Comparison of ENCODE assay signal across 2 cellular contexts in the genomic region with DNA sequence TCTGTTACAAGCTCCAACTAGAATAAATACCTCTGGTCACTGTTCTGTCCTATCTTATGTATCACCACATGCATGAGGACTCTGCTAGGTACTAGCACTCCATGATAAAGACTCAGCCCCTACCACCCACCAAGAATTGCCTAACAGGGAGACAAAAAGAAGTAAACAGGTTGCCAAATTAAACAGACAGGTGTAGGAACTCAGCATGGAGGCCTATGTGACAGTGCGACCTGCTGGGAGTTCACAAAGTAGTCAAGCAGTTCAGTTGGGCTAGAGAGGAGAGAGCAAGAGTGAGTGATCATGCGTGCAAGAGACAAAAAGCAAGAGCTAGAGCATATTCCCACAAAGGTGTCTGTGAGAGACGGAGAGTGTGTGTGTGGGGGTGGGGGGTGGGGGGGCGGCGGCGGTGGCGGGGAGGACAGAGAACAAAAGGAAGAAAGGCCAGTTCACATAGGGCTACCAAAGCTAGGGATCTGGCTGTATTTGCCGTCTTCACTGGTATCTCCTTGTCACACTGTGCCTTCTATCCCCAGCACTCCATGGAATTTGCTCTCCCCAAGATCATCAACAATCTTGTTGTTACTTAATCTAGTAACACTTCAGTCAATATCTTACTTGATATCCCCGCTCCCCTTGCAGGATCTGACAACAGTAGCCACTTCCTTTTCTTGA.
TF ChIP-seq lines count a peak whose summit lies in the region.

No MANE protein-coding gene starts in this region.

TF ChIP-seq in HEK293, 187 proteins besides CTCF, POLR2A, EP300 and RAD21:
- TF ChIP-seq YY1 (tag by site-specific recombination; IDR thresholded peaks at IDR 0.05) (no peak), ZNF670 (tag by site-specific recombination; IDR thresholded peaks at IDR 0.05; ENCODE audit: low read depth) (no peak), ZNF560 (tag by site-specific recombination; IDR thresholded peaks at IDR 0.05; ENCODE audit: borderline replicate concordance) (no peak), ZNF394 (tag by site-specific recombination; IDR thresholded peaks at IDR 0.05; ENCODE audit: borderline replicate concordance) (no peak), ZNF10 (tag by site-specific recombination; IDR thresholded peaks at IDR 0.05) (no peak), GLIS1 (tag by site-specific recombination; IDR thresholded peaks at IDR 0.05) (peak; percentile 58), ZNF221 (tag by site-specific recombination; IDR thresholded peaks at IDR 0.05; ENCODE audit: borderline replicate concordance) (no peak), ZNF624 (tag by site-specific recombination; IDR thresholded peaks at IDR 0.05) (no peak), BCL11A (tag by site-specific recombination; IDR thresholded peaks at IDR 0.05; ENCODE audit: low read depth) (no peak), ZBTB8A (tag by site-specific recombination; IDR thresholded peaks at IDR 0.05) (no peak), ZNF785 (tag by site-specific recombination; IDR thresholded peaks at IDR 0.05) (no peak), TCF7L2 (IDR thresholded peaks at IDR 0.05; ENCODE audit: borderline replicate concordance, low read depth, low read length) (no peak), ZBTB48 (tag by site-specific recombination; IDR thresholded peaks at IDR 0.05) (no peak), ZBTB20 (tag by site-specific recombination; IDR thresholded peaks at IDR 0.05) (no peak), ZIC2 (tag by site-specific recombination; IDR thresholded peaks at IDR 0.05) (peak; percentile 89), SALL2 (tag by site-specific recombination; IDR thresholded peaks at IDR 0.05; ENCODE audit: borderline replicate concordance) (no peak), BCL11B (tag by site-specific recombination; IDR thresholded peaks at IDR 0.05; ENCODE audit: low read depth) (no peak), ZNF830 (tag by site-specific recombination; IDR thresholded peaks at IDR 0.05; ENCODE audit: low read depth) (no peak), ZNF248 (tag by site-specific recombination; IDR thresholded peaks at IDR 0.05) (no peak), SCRT2 (tag by site-specific recombination; IDR thresholded peaks at IDR 0.05) (0 out of 2 replicates have a peak, but pooled peaks have one; percentile 15), SP7 (tag by site-specific recombination; IDR thresholded peaks at IDR 0.05) (no peak), ZNF426 (tag by site-specific recombination; IDR thresholded peaks at IDR 0.05) (no peak)
- TF ChIP-seq, protein P1, sequence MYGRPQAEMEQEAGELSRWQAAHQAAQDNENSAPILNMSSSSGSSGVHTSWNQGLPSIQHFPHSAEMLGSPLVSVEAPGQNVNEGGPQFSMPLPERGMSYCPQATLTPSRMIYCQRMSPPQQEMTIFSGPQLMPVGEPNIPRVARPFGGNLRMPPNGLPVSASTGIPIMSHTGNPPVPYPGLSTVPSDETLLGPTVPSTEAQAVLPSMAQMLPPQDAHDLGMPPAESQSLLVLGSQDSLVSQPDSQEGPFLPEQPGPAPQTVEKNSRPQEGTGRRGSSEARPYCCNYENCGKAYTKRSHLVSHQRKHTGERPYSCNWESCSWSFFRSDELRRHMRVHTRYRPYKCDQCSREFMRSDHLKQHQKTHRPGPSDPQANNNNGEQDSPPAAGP (tag by site-specific recombination; IDR thresholded peaks at IDR 0.05) = no peak
- TF ChIP-seq, protein P2, sequence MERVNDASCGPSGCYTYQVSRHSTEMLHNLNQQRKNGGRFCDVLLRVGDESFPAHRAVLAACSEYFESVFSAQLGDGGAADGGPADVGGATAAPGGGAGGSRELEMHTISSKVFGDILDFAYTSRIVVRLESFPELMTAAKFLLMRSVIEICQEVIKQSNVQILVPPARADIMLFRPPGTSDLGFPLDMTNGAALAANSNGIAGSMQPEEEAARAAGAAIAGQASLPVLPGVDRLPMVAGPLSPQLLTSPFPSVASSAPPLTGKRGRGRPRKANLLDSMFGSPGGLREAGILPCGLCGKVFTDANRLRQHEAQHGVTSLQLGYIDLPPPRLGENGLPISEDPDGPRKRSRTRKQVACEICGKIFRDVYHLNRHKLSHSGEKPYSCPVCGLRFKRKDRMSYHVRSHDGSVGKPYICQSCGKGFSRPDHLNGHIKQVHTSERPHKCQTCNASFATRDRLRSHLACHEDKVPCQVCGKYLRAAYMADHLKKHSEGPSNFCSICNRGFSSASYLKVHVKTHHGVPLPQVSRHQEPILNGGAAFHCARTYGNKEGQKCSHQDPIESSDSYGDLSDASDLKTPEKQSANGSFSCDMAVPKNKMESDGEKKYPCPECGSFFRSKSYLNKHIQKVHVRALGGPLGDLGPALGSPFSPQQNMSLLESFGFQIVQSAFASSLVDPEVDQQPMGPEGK (tag by site-specific recombination; IDR thresholded peaks at IDR 0.05) = no peak
- TF ChIP-seq, protein P3, sequence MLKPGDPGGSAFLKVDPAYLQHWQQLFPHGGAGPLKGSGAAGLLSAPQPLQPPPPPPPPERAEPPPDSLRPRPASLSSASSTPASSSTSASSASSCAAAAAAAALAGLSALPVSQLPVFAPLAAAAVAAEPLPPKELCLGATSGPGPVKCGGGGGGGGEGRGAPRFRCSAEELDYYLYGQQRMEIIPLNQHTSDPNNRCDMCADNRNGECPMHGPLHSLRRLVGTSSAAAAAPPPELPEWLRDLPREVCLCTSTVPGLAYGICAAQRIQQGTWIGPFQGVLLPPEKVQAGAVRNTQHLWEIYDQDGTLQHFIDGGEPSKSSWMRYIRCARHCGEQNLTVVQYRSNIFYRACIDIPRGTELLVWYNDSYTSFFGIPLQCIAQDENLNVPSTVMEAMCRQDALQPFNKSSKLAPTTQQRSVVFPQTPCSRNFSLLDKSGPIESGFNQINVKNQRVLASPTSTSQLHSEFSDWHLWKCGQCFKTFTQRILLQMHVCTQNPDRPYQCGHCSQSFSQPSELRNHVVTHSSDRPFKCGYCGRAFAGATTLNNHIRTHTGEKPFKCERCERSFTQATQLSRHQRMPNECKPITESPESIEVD (tag by site-specific recombination; IDR thresholded peaks at IDR 0.05) = no peak

TF ChIP-seq in H1, 55 proteins besides CTCF, POLR2A, EP300 and RAD21:
- peak; percentile 91 for TF ChIP-seq CEBPB (IDR thresholded peaks at IDR 0.05; ENCODE audit: low read depth, low read length)
- no peak for TF ChIP-seq NRF1 (IDR thresholded peaks at IDR 0.05; ENCODE audit: low read depth, low read length)
- TF ChIP-seq CREB1 (IDR thresholded peaks at IDR 0.05) = no peak
- TF ChIP-seq YY1 (IDR thresholded peaks at IDR 0.05; ENCODE audit: low read depth, low read length) = no peak
- peak; percentile 67 to 92; a peak in 3 of 4 replicates for TF ChIP-seq SIN3A (conservative IDR thresholded peaks at IDR 0.05 in 1 of 2, IDR thresholded peaks at IDR 0.05 in 1 of 2; ENCODE audit: low read depth in 1 of 2, low read length in 2 of 2)
- no peak for TF ChIP-seq EZH2 (IDR thresholded peaks at IDR 0.05; ENCODE audit: low read depth, low read length, severe bottlenecking)
- no peak for TF ChIP-seq CBX8 (IDR thresholded peaks at IDR 0.05; ENCODE audit: borderline replicate concordance, low read depth, low read length)
- TF ChIP-seq SP1 (IDR thresholded peaks at IDR 0.05; ENCODE audit: low read depth, low read length) = no peak
- TF ChIP-seq, protein P4, sequence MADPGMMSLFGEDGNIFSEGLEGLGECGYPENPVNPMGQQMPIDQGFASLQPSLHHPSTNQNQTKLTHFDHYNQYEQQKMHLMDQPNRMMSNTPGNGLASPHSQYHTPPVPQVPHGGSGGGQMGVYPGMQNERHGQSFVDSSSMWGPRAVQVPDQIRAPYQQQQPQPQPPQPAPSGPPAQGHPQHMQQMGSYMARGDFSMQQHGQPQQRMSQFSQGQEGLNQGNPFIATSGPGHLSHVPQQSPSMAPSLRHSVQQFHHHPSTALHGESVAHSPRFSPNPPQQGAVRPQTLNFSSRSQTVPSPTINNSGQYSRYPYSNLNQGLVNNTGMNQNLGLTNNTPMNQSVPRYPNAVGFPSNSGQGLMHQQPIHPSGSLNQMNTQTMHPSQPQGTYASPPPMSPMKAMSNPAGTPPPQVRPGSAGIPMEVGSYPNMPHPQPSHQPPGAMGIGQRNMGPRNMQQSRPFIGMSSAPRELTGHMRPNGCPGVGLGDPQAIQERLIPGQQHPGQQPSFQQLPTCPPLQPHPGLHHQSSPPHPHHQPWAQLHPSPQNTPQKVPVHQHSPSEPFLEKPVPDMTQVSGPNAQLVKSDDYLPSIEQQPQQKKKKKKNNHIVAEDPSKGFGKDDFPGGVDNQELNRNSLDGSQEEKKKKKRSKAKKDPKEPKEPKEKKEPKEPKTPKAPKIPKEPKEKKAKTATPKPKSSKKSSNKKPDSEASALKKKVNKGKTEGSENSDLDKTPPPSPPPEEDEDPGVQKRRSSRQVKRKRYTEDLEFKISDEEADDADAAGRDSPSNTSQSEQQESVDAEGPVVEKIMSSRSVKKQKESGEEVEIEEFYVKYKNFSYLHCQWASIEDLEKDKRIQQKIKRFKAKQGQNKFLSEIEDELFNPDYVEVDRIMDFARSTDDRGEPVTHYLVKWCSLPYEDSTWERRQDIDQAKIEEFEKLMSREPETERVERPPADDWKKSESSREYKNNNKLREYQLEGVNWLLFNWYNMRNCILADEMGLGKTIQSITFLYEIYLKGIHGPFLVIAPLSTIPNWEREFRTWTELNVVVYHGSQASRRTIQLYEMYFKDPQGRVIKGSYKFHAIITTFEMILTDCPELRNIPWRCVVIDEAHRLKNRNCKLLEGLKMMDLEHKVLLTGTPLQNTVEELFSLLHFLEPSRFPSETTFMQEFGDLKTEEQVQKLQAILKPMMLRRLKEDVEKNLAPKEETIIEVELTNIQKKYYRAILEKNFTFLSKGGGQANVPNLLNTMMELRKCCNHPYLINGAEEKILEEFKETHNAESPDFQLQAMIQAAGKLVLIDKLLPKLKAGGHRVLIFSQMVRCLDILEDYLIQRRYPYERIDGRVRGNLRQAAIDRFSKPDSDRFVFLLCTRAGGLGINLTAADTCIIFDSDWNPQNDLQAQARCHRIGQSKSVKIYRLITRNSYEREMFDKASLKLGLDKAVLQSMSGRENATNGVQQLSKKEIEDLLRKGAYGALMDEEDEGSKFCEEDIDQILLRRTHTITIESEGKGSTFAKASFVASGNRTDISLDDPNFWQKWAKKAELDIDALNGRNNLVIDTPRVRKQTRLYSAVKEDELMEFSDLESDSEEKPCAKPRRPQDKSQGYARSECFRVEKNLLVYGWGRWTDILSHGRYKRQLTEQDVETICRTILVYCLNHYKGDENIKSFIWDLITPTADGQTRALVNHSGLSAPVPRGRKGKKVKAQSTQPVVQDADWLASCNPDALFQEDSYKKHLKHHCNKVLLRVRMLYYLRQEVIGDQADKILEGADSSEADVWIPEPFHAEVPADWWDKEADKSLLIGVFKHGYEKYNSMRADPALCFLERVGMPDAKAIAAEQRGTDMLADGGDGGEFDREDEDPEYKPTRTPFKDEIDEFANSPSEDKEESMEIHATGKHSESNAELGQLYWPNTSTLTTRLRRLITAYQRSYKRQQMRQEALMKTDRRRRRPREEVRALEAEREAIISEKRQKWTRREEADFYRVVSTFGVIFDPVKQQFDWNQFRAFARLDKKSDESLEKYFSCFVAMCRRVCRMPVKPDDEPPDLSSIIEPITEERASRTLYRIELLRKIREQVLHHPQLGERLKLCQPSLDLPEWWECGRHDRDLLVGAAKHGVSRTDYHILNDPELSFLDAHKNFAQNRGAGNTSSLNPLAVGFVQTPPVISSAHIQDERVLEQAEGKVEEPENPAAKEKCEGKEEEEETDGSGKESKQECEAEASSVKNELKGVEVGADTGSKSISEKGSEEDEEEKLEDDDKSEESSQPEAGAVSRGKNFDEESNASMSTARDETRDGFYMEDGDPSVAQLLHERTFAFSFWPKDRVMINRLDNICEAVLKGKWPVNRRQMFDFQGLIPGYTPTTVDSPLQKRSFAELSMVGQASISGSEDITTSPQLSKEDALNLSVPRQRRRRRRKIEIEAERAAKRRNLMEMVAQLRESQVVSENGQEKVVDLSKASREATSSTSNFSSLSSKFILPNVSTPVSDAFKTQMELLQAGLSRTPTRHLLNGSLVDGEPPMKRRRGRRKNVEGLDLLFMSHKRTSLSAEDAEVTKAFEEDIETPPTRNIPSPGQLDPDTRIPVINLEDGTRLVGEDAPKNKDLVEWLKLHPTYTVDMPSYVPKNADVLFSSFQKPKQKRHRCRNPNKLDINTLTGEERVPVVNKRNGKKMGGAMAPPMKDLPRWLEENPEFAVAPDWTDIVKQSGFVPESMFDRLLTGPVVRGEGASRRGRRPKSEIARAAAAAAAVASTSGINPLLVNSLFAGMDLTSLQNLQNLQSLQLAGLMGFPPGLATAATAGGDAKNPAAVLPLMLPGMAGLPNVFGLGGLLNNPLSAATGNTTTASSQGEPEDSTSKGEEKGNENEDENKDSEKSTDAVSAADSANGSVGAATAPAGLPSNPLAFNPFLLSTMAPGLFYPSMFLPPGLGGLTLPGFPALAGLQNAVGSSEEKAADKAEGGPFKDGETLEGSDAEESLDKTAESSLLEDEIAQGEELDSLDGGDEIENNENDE (IDR thresholded peaks at IDR 0.05; ENCODE audit: insufficient replicate concordance, low read length) = no peak
- TF ChIP-seq SUZ12 (IDR thresholded peaks at IDR 0.05; ENCODE audit: low read length) = no peak
- TF ChIP-seq RXRA (IDR thresholded peaks at IDR 0.05; ENCODE audit: insufficient read depth, low read depth, low read length) = no peak
- TF ChIP-seq POLR2AphosphoS5 (IDR thresholded peaks at IDR 0.05; ENCODE audit: low read depth, low read length) = no peak
- 0 out of 2 replicates have a peak, but pooled peaks have one; percentile 63 for TF ChIP-seq TCF12 (IDR thresholded peaks at IDR 0.05; ENCODE audit: low read depth, low read length)
- TF ChIP-seq FOSL1 (IDR thresholded peaks at IDR 0.05; ENCODE audit: insufficient read depth, low read depth, low read length) = no peak
- no peak for TF ChIP-seq RNF2 (IDR thresholded peaks at IDR 0.05; ENCODE audit: borderline replicate concordance, low read depth, low read length, missing control alignments, poor library complexity, severe bottlenecking)
- 0 out of 4 replicates have a peak, but pooled peaks of 1 of the 2 experiments have one; percentile 41 for TF ChIP-seq HDAC2 (IDR thresholded peaks at IDR 0.05; ENCODE audit: borderline replicate concordance in 1 of 2, low read depth in 2 of 2, low read length in 2 of 2)
- TF ChIP-seq SP4 (IDR thresholded peaks at IDR 0.05; ENCODE audit: low read length) = no peak
- TF ChIP-seq, protein P5, sequence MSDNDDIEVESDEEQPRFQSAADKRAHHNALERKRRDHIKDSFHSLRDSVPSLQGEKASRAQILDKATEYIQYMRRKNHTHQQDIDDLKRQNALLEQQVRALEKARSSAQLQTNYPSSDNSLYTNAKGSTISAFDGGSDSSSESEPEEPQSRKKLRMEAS (IDR thresholded peaks at IDR 0.05) = no peak
- no peak for TF ChIP-seq KDM5A (IDR thresholded peaks at IDR 0.05; ENCODE audit: low read length)
- no peak for TF ChIP-seq BRCA1 (IDR thresholded peaks at IDR 0.05; ENCODE audit: low read depth, low read length)
- TF ChIP-seq JUND (IDR thresholded peaks at IDR 0.05; ENCODE audit: low read length) = peak; percentile 18; the same call in 1 of the 2 replicates
- no peak for TF ChIP-seq TAF1 (IDR thresholded peaks at IDR 0.05; ENCODE audit: low read depth, low read length)
